18 cellular contexts compared by ENCODE assay signal in genomic region chr1:10856863-10857598, GRCh38.
"Had no signal": no experiment of that assay in that cellular context is flagged by ENCODE, and none has a peak within 500 bp of the region (broad histone marks: within the 10 kb centered on the region; RNA-seq: fewer than 3 reads in every experiment).

No MANE protein-coding gene starts in this region.

- H3K4me3 Mint-ChIP-seq: activated naive CD8-positive, alpha-beta T cell treated with anti-CD3 and anti-CD28 coated beads for 36 hours; effector memory CD8-positive, alpha-beta T cell; naive B cell; stimulated activated naive CD8-positive, alpha-beta T cell treated with anti-CD3 and anti-CD28 coated beads, Interleukin-15, amount 100 ng/mL, for 72 hours; T-helper 1 cell treated with Interleukin-12 subunit alpha and Interleukin-12 subunit beta and Interleukin-4 antibody, amounts not matched to agents 30 μg/mL and 1 μg/mL, for 36 hours had no signal

- H3K9me3 ChIP-seq: esophagus squamous epithelium, pancreas had no signal

- H3K27me3 Mint-ChIP-seq: activated naive CD8-positive, alpha-beta T cell treated with anti-CD3 and anti-CD28 coated beads for 36 hours had no signal

- H3K9me3 Mint-ChIP-seq: activated naive CD8-positive, alpha-beta T cell treated with anti-CD3 and anti-CD28 coated beads for 36 hours; effector memory CD8-positive, alpha-beta T cell; T-helper 1 cell treated with Interleukin-12 subunit alpha and Interleukin-12 subunit beta and Interleukin-4 antibody, amounts not matched to agents 30 μg/mL and 1 μg/mL, for 36 hours had no signal

- H3K4me1 Mint-ChIP-seq: activated naive CD8-positive, alpha-beta T cell treated with anti-CD3 and anti-CD28 coated beads for 36 hours; naive B cell; stimulated activated naive CD8-positive, alpha-beta T cell treated with anti-CD3 and anti-CD28 coated beads, Interleukin-15, amount 100 ng/mL, for 72 hours had no signal

- H3K4me1 ChIP-seq: pancreas had no signal

- H3K36me3 Mint-ChIP-seq: activated naive CD8-positive, alpha-beta T cell treated with anti-CD3 and anti-CD28 coated beads for 36 hours had no signal

- H3K27me3 ChIP-seq: pancreas had no signal

- H3K36me3 ChIP-seq: esophagus squamous epithelium, pancreas had no signal

- H3K27ac Mint-ChIP-seq: activated naive CD8-positive, alpha-beta T cell treated with anti-CD3 and anti-CD28 coated beads for 36 hours; effector memory CD8-positive, alpha-beta T cell; naive B cell; stimulated activated naive CD8-positive, alpha-beta T cell treated with anti-CD3 and anti-CD28 coated beads, Interleukin-15, amount 100 ng/mL, for 72 hours; T-helper 1 cell treated with Interleukin-12 subunit alpha and Interleukin-12 subunit beta and Interleukin-4 antibody, amounts not matched to agents 30 μg/mL and 1 μg/mL, for 36 hours had no signal

- H3K27ac ChIP-seq: esophagus squamous epithelium, pancreas had no signal

- ATAC-seq: activated CD4-positive, CD25-positive, alpha-beta regulatory T cell treated with anti-CD3 and anti-CD28 coated beads, Interleukin-2, amount 50 U/mL, for 24 hours; effector memory CD8-positive, alpha-beta T cell; left lobe of liver; pancreas; stimulated activated naive CD8-positive, alpha-beta T cell treated with anti-CD3 and anti-CD28 coated beads, Interleukin-15, amount 100 ng/mL, for 72 hours had no signal

- DNase-seq: activated naive CD8-positive, alpha-beta T cell treated with anti-CD3 and anti-CD28 coated beads for 36 hours; activated T-cell treated with anti-CD3 and anti-CD28 coated beads for 4 hours; amniotic stem cell; caudate nucleus; effector memory CD8-positive, alpha-beta T cell; esophagus squamous epithelium; hypothalamus; islet precursor cell; mammary epithelial cell; naive B cell; pancreas; stimulated activated CD4-positive, alpha-beta T cell treated with anti-CD3 and anti-CD28 coated beads, Interleukin-12 subunit alpha, Interleukin-12 subunit beta, amount 100 ng/mL, for 4 hours; stimulated activated CD4-positive, alpha-beta T cell treated with anti-CD3 and anti-CD28 coated beads, Interleukin-1b, Interleukin-23, amount 100 ng/mL, for 48 hours; stimulated activated naive CD8-positive, alpha-beta T cell treated with anti-CD3 and anti-CD28 coated beads, Interleukin-15, amount 100 ng/mL, for 72 hours; trophoblast cell had no signal

- H3K4me3 ChIP-seq: esophagus squamous epithelium, pancreas had no signal
